In the genomic region with DNA sequence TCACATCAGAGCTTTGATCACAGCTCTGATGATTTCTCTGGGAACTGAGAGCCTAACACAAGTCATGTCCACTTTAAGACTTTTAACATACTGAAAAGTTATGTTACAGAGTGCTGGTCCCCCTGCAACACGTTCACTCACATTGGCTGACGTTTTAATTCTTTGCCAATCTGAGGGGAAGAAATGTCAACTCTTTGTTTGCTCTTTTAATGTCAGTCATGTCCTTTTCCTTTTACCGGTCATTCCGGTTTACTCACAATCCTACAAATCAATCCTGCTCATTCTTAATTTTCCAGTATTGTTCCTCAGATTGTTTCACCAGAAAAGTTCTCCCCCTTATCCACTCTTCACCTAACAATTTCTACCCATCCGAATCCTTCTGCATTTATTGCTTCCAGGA, we compare ENCODE assay signal across 9 cellular contexts. TPM values are rescaled to one million over a fixed set of nuclear protein-coding genes. Genes with fewer than 3 reads are reported as not detected.
DNase-seq lines count a peak whose midpoint lies in the region; ATAC-seq and TF ChIP-seq lines count a peak whose summit lies in the region.
"Had no signal": no experiment of that assay in that cellular context is flagged by ENCODE, and none has a peak within 500 bp of the region (broad histone marks: within the 10 kb centered on the region; RNA-seq: fewer than 3 reads in every experiment).

No MANE protein-coding gene starts in this region.

- H2AFZ ChIP-seq in hepatocyte, result peak overlapping the region; percentile 42

- H3K9me2 ChIP-seq in hepatocyte (replicated peaks; ENCODE audit: insufficient read depth), result no peaks in the 10 kb centered on the region

- peaks cover 47% of the 10 kb centered on the region for H3K79me2 ChIP-seq in hepatocyte

- H3K36me3 ChIP-seq in WERI-Rb-1 (peaks cover 4% of the 10 kb centered on the region), hepatocyte (replicated peaks; ENCODE audit: insufficient read depth, low read depth) (no peaks in the 10 kb centered on the region), spleen (no peaks in the 10 kb centered on the region)

- H3K4me1 ChIP-seq in hepatocyte (ENCODE audit: insufficient read depth), result peaks cover 45% of the 10 kb centered on the region
- H3K4me1 ChIP-seq in spleen, result peaks cover 15 to 67% (median 55%) of the 10 kb centered on the region in 6 donors

- no peak for TF ChIP-seq POLR2A in spleen (IDR thresholded peaks at IDR 0.05)

- intact Hi-C loops in spleen (cut with DNase I; ENCODE audit: low total_unique reads), result no loop called here

- ATAC-seq in HG02870 (IDR thresholded peaks at IDR 0.05; ENCODE audit: unreplicated experiment), result no peak
- no peak for ATAC-seq in HG03565 (IDR thresholded peaks at IDR 0.05; ENCODE audit: unreplicated experiment)

- DNase-seq in NCI-H1417 (lab: John Stamatoyannopoulos, UW), result peak in 2 of 3 experiments; percentile 18 to 65
- DNase-seq in NCI-H1417 treated with DMSO at 0.1 percent for 48 hours (lab: John Stamatoyannopoulos, UW), result no peak
- DNase-seq in WERI-Rb-1, result no peak
- DNase-seq in hepatocyte (ENCODE audit: low spot score), result no peak
- no peak for DNase-seq in spleen
- no peak for DNase-seq in NCI-H2029 (lab: John Stamatoyannopoulos, UW)
- DNase-seq: activated effector memory CD4-positive, alpha-beta T cell treated with anti-CD3 and anti-CD28 coated beads, Interleukin-2, amount 50 U/mL, for 16 hours had no signal

- H3K9me3 ChIP-seq in WERI-Rb-1 (ENCODE audit: severe bottlenecking), result no peaks in the 10 kb centered on the region
- H3K9me3 ChIP-seq in hepatocyte (ENCODE audit: low read depth), result no peaks in the 10 kb centered on the region
- no peaks in the 10 kb centered on the region for H3K9me3 ChIP-seq in spleen

- H3K4me2 ChIP-seq in hepatocyte, result peak overlapping the region; percentile 74

- peaks cover 33% of the 10 kb centered on the region for H4K20me1 ChIP-seq in hepatocyte (ENCODE audit: insufficient read depth, poor library complexity, severe bottlenecking)

- H3K27ac ChIP-seq in WERI-Rb-1, result peak overlapping the region; percentile 83; the same call in 1 of the 2 replicates
- H3K27ac ChIP-seq in hepatocyte, result peak overlapping the region; percentile 95
- peak overlapping the region; percentile 80 to 98 (median 92) for H3K27ac ChIP-seq in spleen

- H3K27me3 ChIP-seq in WERI-Rb-1 (ENCODE audit: insufficient read depth, low read depth, severe bottlenecking) (no peaks in the 10 kb centered on the region), hepatocyte (no peaks in the 10 kb centered on the region), spleen (replicated peaks in 1 of 7) (no peaks in the 10 kb centered on the region)

- H3K4me3 ChIP-seq in WERI-Rb-1 (ENCODE audit: low read depth, low read length), result peak overlapping the region; percentile 50
- H3K4me3 ChIP-seq in hepatocyte, result peak overlapping the region; percentile 2
- peak overlapping the region in 4 of 8 donors; percentile 76 to 97 (median 89) for H3K4me3 ChIP-seq in spleen

- no peak for TF ChIP-seq CTCF in WERI-Rb-1 (IDR thresholded peaks at IDR 0.05; ENCODE audit: low read depth, low read length)
- TF ChIP-seq CTCF in hepatocyte (IDR thresholded peaks at IDR 0.05; ENCODE audit: poor library complexity), result no peak
- TF ChIP-seq CTCF in spleen (IDR thresholded peaks at IDR 0.05 in 8 of 11, conservative IDR thresholded peaks at IDR 0.05 in 3 of 11), result no peak

- 52% methylated on average over 5 of the region's 5 CpGs for WGBS in hepatocyte (ENCODE audit: low lambda C conversion rate, missing lambda C conversion rate)
- WGBS in spleen, 5 donors, result 65 to 84% (median 77%) methylated on average over 5 of the region's 5 CpGs

RNA-seq across cellular contexts. Expression of gene CD46, which starts 1.0 kb away (rescaled TPM):
- 228 and 235 TPM in 2 replicates for total RNA-seq in hepatocyte
- polyA plus RNA-seq in hepatocyte, result 176 and 192 TPM in 2 replicates
- total RNA-seq in spleen, result 100 to 1,000 TPM; 159 to 218 (median 199) TPM
- polyA plus RNA-seq in spleen, result 10 to 100 TPM; 63.4 to 73.4 (median 64.8) TPM

Comparison
In these comparisons a context has a peak if more than half of its experiments do, and no peak if none do; other contexts are left out.
1. DNase-seq: peak in NCI-H1417 (2 of 3); none in NCI-H1417 treated with DMSO at 0.1 percent for 48 hours (single experiment), WERI-Rb-1 (single experiment), hepatocyte (single experiment), spleen (single experiment) and NCI-H2029 (single experiment).
2. Peak in every context shown above with its lines, with median percentiles within 50 percentile points of each other: H3K27ac ChIP-seq.